10 cellular contexts compared by ENCODE assay signal in genomic region chr4:150593996-150594395, GRCh38. TPM values are rescaled to one million over a fixed set of nuclear protein-coding genes. Genes with fewer than 3 reads are reported as not detected.
DNase-seq lines count a peak whose midpoint lies in the region; ATAC-seq, FAIRE-seq and TF ChIP-seq lines count a peak whose summit lies in the region.
"Had no signal": no experiment of that assay in that cellular context is flagged by ENCODE, and none has a peak within 500 bp of the region (broad histone marks: within the 10 kb centered on the region; RNA-seq: fewer than 3 reads in every experiment).

No MANE protein-coding gene starts in this region.

- no peaks in the 10 kb centered on the region for H3K36me3 ChIP-seq in pancreas

- H3K27me3 Mint-ChIP-seq in activated naive CD8-positive, alpha-beta T cell treated with anti-CD3 and anti-CD28 coated beads for 36 hours = no peaks in the 10 kb centered on the region
- H3K27me3 Mint-ChIP-seq: activated naive CD4-positive, alpha-beta T cell treated with anti-CD3 and anti-CD28 coated beads, Interleukin-2, amount 50 U/mL, for 24 hours had no signal

- H3K27ac Mint-ChIP-seq in activated naive CD8-positive, alpha-beta T cell treated with anti-CD3 and anti-CD28 coated beads for 36 hours = no peak overlapping the region
- H3K27ac Mint-ChIP-seq: activated naive CD4-positive, alpha-beta T cell treated with anti-CD3 and anti-CD28 coated beads, Interleukin-2, amount 50 U/mL, for 24 hours had no signal

- peaks cover 8% of the 10 kb centered on the region for H3K36me3 Mint-ChIP-seq in activated naive CD8-positive, alpha-beta T cell treated with anti-CD3 and anti-CD28 coated beads for 36 hours

- ATAC-seq in pancreas = no peak
- ATAC-seq in GM18868 (IDR thresholded peaks at IDR 0.05; ENCODE audit: unreplicated experiment) = no peak

- H3K9me3 ChIP-seq in pancreas = no peaks in the 10 kb centered on the region
- H3K9me3 ChIP-seq: right atrium auricular region had no signal

- no peak overlapping the region for H3K4me3 Mint-ChIP-seq in activated naive CD8-positive, alpha-beta T cell treated with anti-CD3 and anti-CD28 coated beads for 36 hours
- H3K4me3 Mint-ChIP-seq: activated naive CD4-positive, alpha-beta T cell treated with anti-CD3 and anti-CD28 coated beads, Interleukin-2, amount 50 U/mL, for 24 hours had no signal

- H3K4me1 ChIP-seq in pancreas = no peaks in the 10 kb centered on the region
- H3K4me1 ChIP-seq: right atrium auricular region had no signal

- no peaks in the 10 kb centered on the region for H3K4me1 Mint-ChIP-seq in activated naive CD8-positive, alpha-beta T cell treated with anti-CD3 and anti-CD28 coated beads for 36 hours
- H3K4me1 Mint-ChIP-seq: activated naive CD4-positive, alpha-beta T cell treated with anti-CD3 and anti-CD28 coated beads, Interleukin-2, amount 50 U/mL, for 24 hours had no signal

- no peaks in the 10 kb centered on the region for H3K27me3 ChIP-seq in pancreas
- H3K27me3 ChIP-seq: right atrium auricular region had no signal

- no peaks in the 10 kb centered on the region for H3K9me3 Mint-ChIP-seq in activated naive CD8-positive, alpha-beta T cell treated with anti-CD3 and anti-CD28 coated beads for 36 hours
- H3K9me3 Mint-ChIP-seq: activated naive CD4-positive, alpha-beta T cell treated with anti-CD3 and anti-CD28 coated beads, Interleukin-2, amount 50 U/mL, for 24 hours had no signal

- DNase-seq in ELR (ENCODE audit: low read depth) = peak; percentile 27
- peak; percentile 91 for DNase-seq in NCI-H1694 treated with DMSO at 0.1 percent for 48 hours (lab: John Stamatoyannopoulos, UW)
- peak; percentile 49 to 54 for DNase-seq in cardiac fibroblast (ENCODE audit: low read depth in 2 of 2)
- no peak for DNase-seq in pancreas
- DNase-seq in globus pallidus (ENCODE audit: low spot score) = no peak
- no peak for DNase-seq in activated naive CD8-positive, alpha-beta T cell treated with anti-CD3 and anti-CD28 coated beads for 36 hours
- DNase-seq: NCI-H774 had no signal

- H3K4me3 ChIP-seq in cardiac fibroblast (replicated peaks in 1 of 2; ENCODE audit: low read depth in 2 of 2, low read length in 2 of 2) (no peak overlapping the region), pancreas (no peak overlapping the region)
- H3K4me3 ChIP-seq: right atrium auricular region had no signal

- WGBS in pancreas, 2 donors = 85 to 90% methylated on average over 1 of the region's 1 CpG

- intact Hi-C loops in pancreas (cut with DNase I) = no loop called here

- no peak overlapping the region for H3K27ac ChIP-seq in pancreas
- H3K27ac ChIP-seq: right atrium auricular region had no signal

- peak; percentile 33 for TF ChIP-seq CTCF in cardiac fibroblast (IDR thresholded peaks at IDR 0.05; ENCODE audit: low read depth, low read length)
- TF ChIP-seq CTCF in pancreas (IDR thresholded peaks at IDR 0.05) = no peak

- FAIRE-seq in pancreas (lab: Jason Lieb, UNC) = peak; percentile 80

RNA-seq across cellular contexts. Expression of gene MAB21L2, which starts 12.0 kb away (rescaled TPM):
- total RNA-seq in pancreas = under 1 TPM in 2 of 6 donors, not detected in 4; 0.09 to 0.20 TPM
- polyA plus RNA-seq in pancreas = under 1 TPM; 0.12 to 0.15 TPM
- not detected for total RNA-seq in activated naive CD8-positive, alpha-beta T cell treated with anti-CD3 and anti-CD28 coated beads for 36 hours

Comparison
In these comparisons a context has a peak if more than half of its experiments do, and no peak if none do; other contexts are left out.
1. DNase-seq: peak in ELR (single experiment), NCI-H1694 treated with DMSO at 0.1 percent for 48 hours (single experiment) and cardiac fibroblast (2 of 2); none in pancreas (0 of 6), globus pallidus (single experiment) and activated naive CD8-positive, alpha-beta T cell treated with anti-CD3 and anti-CD28 coated beads for 36 hours (single experiment).